10 cellular contexts compared by ENCODE assay signal in the genomic region with DNA sequence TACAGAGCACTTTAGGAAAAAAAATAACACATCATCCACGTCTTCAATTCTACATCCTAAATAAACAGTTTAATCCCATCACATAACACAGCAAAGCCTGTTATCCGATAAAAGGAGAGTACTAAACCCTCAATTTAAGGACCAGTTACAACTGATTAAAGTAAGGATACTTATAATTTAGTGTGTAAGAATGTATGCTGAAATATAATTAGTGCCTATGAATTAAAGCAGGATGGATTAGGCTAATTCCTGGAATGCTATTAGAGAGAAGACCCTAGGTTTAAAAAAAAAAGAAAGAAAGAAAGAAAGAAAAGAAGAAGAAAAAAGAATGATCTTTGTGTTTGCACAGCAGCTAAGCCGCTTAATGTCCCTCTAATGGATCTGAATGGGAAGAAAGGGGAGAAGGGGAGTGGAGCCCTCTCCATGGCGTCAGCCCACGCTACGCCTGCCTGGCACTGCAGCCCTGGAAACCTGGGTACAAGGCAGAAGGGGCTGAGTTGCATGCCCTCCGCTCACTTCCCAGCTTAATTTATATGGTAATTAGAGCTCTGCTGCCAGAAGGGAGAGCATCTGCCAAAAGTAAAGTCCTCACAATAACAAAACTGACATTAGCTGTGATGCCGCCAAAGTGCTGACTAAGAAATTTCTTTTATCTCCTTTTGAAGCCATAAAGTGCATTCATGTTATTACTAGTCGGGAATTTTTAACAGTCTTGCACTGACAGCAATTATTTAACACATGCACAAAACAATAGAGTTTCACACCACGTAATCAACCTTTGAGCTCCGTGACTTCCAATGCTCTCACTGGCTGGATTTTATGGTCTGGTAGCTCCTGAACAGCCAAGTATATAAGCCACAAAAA.
DNase-seq lines count a peak whose midpoint lies in the region; ATAC-seq and TF ChIP-seq lines count a peak whose summit lies in the region.
"Had no signal": no experiment of that assay in that cellular context is flagged by ENCODE, and none has a peak within 500 bp of the region (broad histone marks: within the 10 kb centered on the region; RNA-seq: fewer than 3 reads in every experiment).

No MANE protein-coding gene starts in this region.

- peak; percentile 47 for DNase-seq in G401 (ENCODE audit: low spot score)
- peak; percentile 11 for DNase-seq in NCI-H345 treated with DMSO at 0.1 percent for 48 hours (lab: John Stamatoyannopoulos, UW; ENCODE audit: unreplicated experiment)
- DNase-seq in mucosa of descending colon, result peak in 1 of 3 donors; percentile 34
- DNase-seq in PC-3, result no peak
- DNase-seq in left cardiac atrium, result no peak
- no peak for DNase-seq in BE2C
- no peak for DNase-seq in stimulated activated CD4-positive, alpha-beta T cell treated with anti-CD3 and anti-CD28 coated beads, Interleukin-1b, Interleukin-23, amount 100 ng/mL, for 48 hours
- DNase-seq: activated gamma-delta T cell treated with Interleukin-2 at 50 U/mL for 16 hours had no signal

- H3K4me3 ChIP-seq in endocrine pancreas (ENCODE audit: control insufficient read depth, insufficient read depth, low read length) (peak overlapping the region; percentile 12), mucosa of descending colon (no peak overlapping the region), PC-3 (ENCODE audit: low read length) (no peak overlapping the region), BE2C (ENCODE audit: low read depth, low read length) (no peak overlapping the region)
- H3K4me3 ChIP-seq: vagina had no signal

- no peak overlapping the region for H3K27ac ChIP-seq in PC-3 (ENCODE audit: low read length)
- H3K27ac ChIP-seq: vagina had no signal

- H3K9me3 ChIP-seq in endocrine pancreas (ENCODE audit: control insufficient read depth, low read length) (no peaks in the 10 kb centered on the region), mucosa of descending colon (no peaks in the 10 kb centered on the region), PC-3 (ENCODE audit: low read length) (no peaks in the 10 kb centered on the region), BE2C (no peaks in the 10 kb centered on the region)
- H3K9me3 ChIP-seq: vagina had no signal

- peak; percentile 76 for ATAC-seq in mucosa of descending colon
- no peak for ATAC-seq in PC-3
- no peak for ATAC-seq in left cardiac atrium

- H3K36me3 ChIP-seq in endocrine pancreas (ENCODE audit: control insufficient read depth, insufficient read depth, low read length) (no peaks in the 10 kb centered on the region), mucosa of descending colon (ENCODE audit: low read depth) (no peaks in the 10 kb centered on the region), PC-3 (ENCODE audit: low read depth, low read length) (no peaks in the 10 kb centered on the region), BE2C (no peaks in the 10 kb centered on the region)
- H3K36me3 ChIP-seq: vagina had no signal

- no peaks in the 10 kb centered on the region for H4K20me1 ChIP-seq in PC-3 (ENCODE audit: low read length)

- CTCF ChIA-PET in PC-3 (lab: Charles Lee), result no interaction called here

- in situ Hi-C loops in G401 (cut with HindIII; ENCODE audit: low sequenced_read_pairs), result no loop called here

- intact Hi-C loops in mucosa of descending colon (cut with DNase I, micrococcal nuclease) (no loop called here), PC-3 (cut with micrococcal nuclease) (no loop called here), left cardiac atrium (cut with DNase I) (no loop called here)

- POLR2A ChIA-PET in PC-3 (lab: Charles Lee; ENCODE audit: unreplicated experiment), result no interaction called here

- H3K9ac ChIP-seq in endocrine pancreas (ENCODE audit: control insufficient read depth, insufficient read depth, low read length) (no peak overlapping the region), PC-3 (ENCODE audit: low read length) (no peak overlapping the region)

- H3K9me2 ChIP-seq in PC-3 (replicated peaks; ENCODE audit: low read length), result no peaks in the 10 kb centered on the region

- no peaks in the 10 kb centered on the region for H3F3A ChIP-seq in PC-3 (ENCODE audit: low read length, unreplicated experiment)

- H3K4me2 ChIP-seq in PC-3 (ENCODE audit: low read length), result no peak overlapping the region

- H3K27me3 ChIP-seq in endocrine pancreas (ENCODE audit: control insufficient read depth, insufficient read depth, low read length) (no peaks in the 10 kb centered on the region), PC-3 (ENCODE audit: low read length) (no peaks in the 10 kb centered on the region), BE2C (no peaks in the 10 kb centered on the region)
- H3K27me3 ChIP-seq: vagina had no signal

- H3K79me2 ChIP-seq in PC-3 (ENCODE audit: low read length), result no peaks in the 10 kb centered on the region

- BruUV-seq in PC-3 (replicated peaks; lab: Mats Ljungman, UMichigan), result no TSS peak

- TF ChIP-seq CTCF in mucosa of descending colon (IDR thresholded peaks at IDR 0.05) (no peak), PC-3 (conservative IDR thresholded peaks at IDR 0.05; ENCODE audit: low read depth, low read length) (no peak), BE2C (IDR thresholded peaks at IDR 0.05; ENCODE audit: low read depth, low read length) (no peak)

- no peak overlapping the region for H2AFZ ChIP-seq in PC-3 (ENCODE audit: low read length)

- H3K4me1 ChIP-seq in endocrine pancreas (ENCODE audit: control insufficient read depth, insufficient read depth, low read length) (no peaks in the 10 kb centered on the region), mucosa of descending colon (ENCODE audit: low read depth) (peaks cover 2% of the 10 kb centered on the region), PC-3 (ENCODE audit: insufficient read depth, low read length) (no peaks in the 10 kb centered on the region), BE2C (no peaks in the 10 kb centered on the region; the same call in 1 of the 2 replicates)

Comparison
In these comparisons a context has a peak if more than half of its experiments do, and no peak if none do; other contexts are left out.
1. DNase-seq: peak in G401 (single experiment) and NCI-H345 treated with DMSO at 0.1 percent for 48 hours (single experiment); none in PC-3 (single experiment), left cardiac atrium (single experiment), BE2C (single experiment) and stimulated activated CD4-positive, alpha-beta T cell treated with anti-CD3 and anti-CD28 coated beads, Interleukin-1b, Interleukin-23, amount 100 ng/mL, for 48 hours (single experiment).